ENCODE assay signal across 2 cellular contexts in genomic region chr11:550021-550745, GRCh38.
TF ChIP-seq lines count a peak whose summit lies in the region.

No MANE protein-coding gene starts in this region.

TF ChIP-seq in IMR-90, 13 proteins besides CTCF, POLR2A, EP300 and RAD21 (continued from another document):
- no peak for TF ChIP-seq RCOR1 (IDR thresholded peaks at IDR 0.05; ENCODE audit: insufficient replicate concordance, low read length)
- TF ChIP-seq CHD1 (IDR thresholded peaks at IDR 0.05; ENCODE audit: low read depth, low read length), result no peak
- TF ChIP-seq FOS (IDR thresholded peaks at IDR 0.05; ENCODE audit: low read depth, low read length), result no peak
- TF ChIP-seq USF2 (IDR thresholded peaks at IDR 0.05; ENCODE audit: low read depth, low read length), result no peak

TF ChIP-seq in Ishikawa, 13 proteins besides CTCF, POLR2A, EP300 and RAD21 (continued from another document):
- TF ChIP-seq EGR1 (IDR thresholded peaks at IDR 0.05) (0 out of 2 replicates have a peak, but pooled peaks have one; percentile 5), FOXM1 (IDR thresholded peaks at IDR 0.05; ENCODE audit: borderline replicate concordance, low read depth) (no peak), YY1 (IDR thresholded peaks at IDR 0.05; ENCODE audit: low read depth) (no peak), REST (IDR thresholded peaks at IDR 0.05; ENCODE audit: low read depth) (no peak), NFIC (IDR thresholded peaks at IDR 0.05) (peak; percentile 75), MAX (IDR thresholded peaks at IDR 0.05) (no peak; the same call in 1 of the 2 replicates), CEBPB (IDR thresholded peaks at IDR 0.05) (no peak), ZBTB7A (IDR thresholded peaks at IDR 0.05; ENCODE audit: low read depth) (peak; percentile 40; the same call in 1 of the 2 replicates), TAF1 (IDR thresholded peaks at IDR 0.05; ENCODE audit: low read depth) (no peak), USF1 (IDR thresholded peaks at IDR 0.05) (no peak)
